ENCODE assay signal across 18 cellular contexts in genomic region chr15:101675015-101675414, GRCh38. TPM values are rescaled to one million over a fixed set of nuclear protein-coding genes. Genes with fewer than 3 reads are reported as not detected.
DNase-seq lines count a peak whose midpoint lies in the region; ATAC-seq, FAIRE-seq and TF ChIP-seq lines count a peak whose summit lies in the region.
"Had no signal": no experiment of that assay in that cellular context is flagged by ENCODE, and none has a peak within 500 bp of the region (broad histone marks: within the 10 kb centered on the region; RNA-seq: fewer than 3 reads in every experiment).

No MANE protein-coding gene starts in this region.

- no peak for FAIRE-seq in pancreas (lab: Jason Lieb, UNC)

- H3K27me3 Mint-ChIP-seq in natural killer cell treated with Interleukin-12 subunit alpha and Interleukin-12 subunit beta and Interleukin-15 and Interleukin-18, amount 100 ng/mL, for 72 hours = no peaks in the 10 kb centered on the region
- H3K27me3 Mint-ChIP-seq in natural killer cell (ENCODE audit: low read depth in 2 of 2) = no peaks in the 10 kb centered on the region
- H3K27me3 Mint-ChIP-seq in T-helper 17 cell = no peaks in the 10 kb centered on the region
- H3K27me3 Mint-ChIP-seq: naive thymus-derived CD8-positive, alpha-beta T cell had no signal

- no peaks in the 10 kb centered on the region for H3K9me3 ChIP-seq in T-helper 17 cell (ENCODE audit: control insufficient read depth, low read length, poor library complexity, severe bottlenecking)
- H3K9me3 ChIP-seq in pancreas = no peaks in the 10 kb centered on the region
- H3K9me3 ChIP-seq: sigmoid colon, thoracic aorta had no signal

- no peak overlapping the region for H3K27ac ChIP-seq in pancreas
- H3K27ac ChIP-seq: KMS-11, sigmoid colon, thoracic aorta had no signal

- TF ChIP-seq CTCF in natural killer cell (IDR thresholded peaks at IDR 0.05) = no peak
- no peak for TF ChIP-seq CTCF in fibroblast of villous mesenchyme (IDR thresholded peaks at IDR 0.05; ENCODE audit: insufficient read depth, low read depth, low read length)
- no peak for TF ChIP-seq CTCF in pancreas (IDR thresholded peaks at IDR 0.05)

- 90 to 93% methylated on average over 5 of the region's 5 CpGs for WGBS in pancreas, 2 donors

- peaks cover 0 to 14% of the 10 kb centered on the region in 2 donors for H3K4me1 Mint-ChIP-seq in natural killer cell treated with Interleukin-12 subunit alpha and Interleukin-12 subunit beta and Interleukin-15 and Interleukin-18, amount 100 ng/mL, for 72 hours (ENCODE audit: low read depth in 2 of 2)
- no peaks in the 10 kb centered on the region for H3K4me1 Mint-ChIP-seq in natural killer cell
- peaks cover 20% of the 10 kb centered on the region for H3K4me1 Mint-ChIP-seq in T-helper 17 cell

- H3K27ac Mint-ChIP-seq in natural killer cell treated with Interleukin-12 subunit alpha and Interleukin-12 subunit beta and Interleukin-15 and Interleukin-18, amount 100 ng/mL, for 72 hours = peak overlapping the region in 1 of 2 donors; percentile 78
- H3K27ac Mint-ChIP-seq in natural killer cell = no peak overlapping the region
- peak overlapping the region; percentile 79 for H3K27ac Mint-ChIP-seq in T-helper 17 cell

- H3K36me3 ChIP-seq in pancreas = peaks cover 0 to 38% (median 0%) of the 10 kb centered on the region in 3 donors

- peak overlapping the region; percentile 83 for H3K4me3 Mint-ChIP-seq in natural killer cell treated with Interleukin-12 subunit alpha and Interleukin-12 subunit beta and Interleukin-15 and Interleukin-18, amount 100 ng/mL, for 72 hours
- H3K4me3 Mint-ChIP-seq in natural killer cell = no peak overlapping the region
- peak overlapping the region; percentile 66 for H3K4me3 Mint-ChIP-seq in T-helper 17 cell

- H3K4me1 ChIP-seq in pancreas = no peaks in the 10 kb centered on the region
- H3K4me1 ChIP-seq: sigmoid colon had no signal

- H3K27me3 ChIP-seq in pancreas = no peaks in the 10 kb centered on the region
- H3K27me3 ChIP-seq: sigmoid colon had no signal

- intact Hi-C loops in natural killer cell (cut with micrococcal nuclease) = no loop called here
- intact Hi-C loops in pancreas (cut with DNase I) = no loop called here

- DNase-seq in natural killer cell treated with Interleukin-12 subunit alpha and Interleukin-12 subunit beta and Interleukin-15 and Interleukin-18, amount 100 ng/mL, for 72 hours (ENCODE audit: low spot score) = no peak
- no peak for DNase-seq in natural killer cell
- DNase-seq in T-helper 17 cell = no peak
- DNase-seq in fibroblast of villous mesenchyme (ENCODE audit: low read depth) = peak; percentile 87
- no peak for DNase-seq in pancreas
- no peak for DNase-seq in OCI-M2 (lab: John Stamatoyannopoulos, UW; ENCODE audit: unreplicated experiment)
- DNase-seq in stimulated activated CD4-positive, alpha-beta T cell treated with anti-CD3 and anti-CD28 coated beads, Interleukin-4, amount 100 ng/mL, for 4 hours = no peak
- no peak for DNase-seq in OCI-M1 (lab: John Stamatoyannopoulos, UW)
- DNase-seq: ACHN; activated CD4-positive, alpha-beta T cell treated with anti-CD3 and anti-CD28 coated beads for 48 hours; central memory CD4-positive, alpha-beta T cell; left cardiac atrium; naive thymus-derived CD8-positive, alpha-beta T cell; NCI-H2081; sigmoid colon had no signal

- ATAC-seq in natural killer cell treated with Interleukin-12 subunit alpha and Interleukin-12 subunit beta and Interleukin-15 and Interleukin-18, amount 100 ng/mL, for 72 hours = peak in 1 of 2 donors; percentile 82
- no peak for ATAC-seq in natural killer cell
- ATAC-seq in T-helper 17 cell = no peak
- no peak for ATAC-seq in pancreas
- ATAC-seq: esophagus mucosa; left cardiac atrium; naive thymus-derived CD8-positive, alpha-beta T cell had no signal

- H3K36me3 Mint-ChIP-seq in natural killer cell treated with Interleukin-12 subunit alpha and Interleukin-12 subunit beta and Interleukin-15 and Interleukin-18, amount 100 ng/mL, for 72 hours = peaks cover 25% of the 10 kb centered on the region
- H3K36me3 Mint-ChIP-seq in natural killer cell (peaks cover 10% of the 10 kb centered on the region), T-helper 17 cell (ENCODE audit: low read depth) (peaks cover 30% of the 10 kb centered on the region)

- H3K9me3 Mint-ChIP-seq in natural killer cell treated with Interleukin-12 subunit alpha and Interleukin-12 subunit beta and Interleukin-15 and Interleukin-18, amount 100 ng/mL, for 72 hours = no peaks in the 10 kb centered on the region
- no peaks in the 10 kb centered on the region for H3K9me3 Mint-ChIP-seq in natural killer cell
- H3K9me3 Mint-ChIP-seq: naive thymus-derived CD8-positive, alpha-beta T cell had no signal

- H3K4me3 ChIP-seq in fibroblast of villous mesenchyme (ENCODE audit: low read depth, low read length) (no peak overlapping the region), pancreas (no peak overlapping the region)
- H3K4me3 ChIP-seq: sigmoid colon, thoracic aorta had no signal

RNA-seq across cellular contexts. Expression of gene TM2D3, which starts 22.8 kb away (rescaled TPM):
- total RNA-seq in natural killer cell treated with Interleukin-12 subunit alpha and Interleukin-12 subunit beta and Interleukin-15 and Interleukin-18, amount 100 ng/mL, for 72 hours = 10 to 100 TPM; 48.0 to 49.6 TPM
- total RNA-seq in natural killer cell (10 to 100 TPM; 59.4 to 76.4 (median 71.2) TPM), T-helper 17 cell (10 to 100 TPM; 66.0 to 91.0 TPM), fibroblast of villous mesenchyme (36.7 and 48.4 TPM in 2 replicates), pancreas (10 to 100 TPM; 16.0 to 33.5 (median 18.4) TPM)
- polyA plus RNA-seq in pancreas = 10 to 100 TPM; 20.5 to 42.8 TPM

RNA-seq across cellular contexts. Expression of gene TARS3, which starts 49.3 kb away (rescaled TPM):
- 10 to 100 TPM in 1 of 2 donors, 1 to 10 TPM in 1; 9.1 to 15.8 TPM for total RNA-seq in natural killer cell treated with Interleukin-12 subunit alpha and Interleukin-12 subunit beta and Interleukin-15 and Interleukin-18, amount 100 ng/mL, for 72 hours
- total RNA-seq in natural killer cell (10 to 100 TPM; 11.6 to 20.5 (median 12.1) TPM), T-helper 17 cell (10 to 100 TPM; 13.4 to 17.6 TPM), fibroblast of villous mesenchyme (13.8 and 13.9 TPM in 2 replicates), pancreas (1 to 10 TPM; 5.2 to 9.3 (median 7.4) TPM)
- 1 to 10 TPM; 4.4 to 9.3 TPM for polyA plus RNA-seq in pancreas
